In the genomic region with DNA sequence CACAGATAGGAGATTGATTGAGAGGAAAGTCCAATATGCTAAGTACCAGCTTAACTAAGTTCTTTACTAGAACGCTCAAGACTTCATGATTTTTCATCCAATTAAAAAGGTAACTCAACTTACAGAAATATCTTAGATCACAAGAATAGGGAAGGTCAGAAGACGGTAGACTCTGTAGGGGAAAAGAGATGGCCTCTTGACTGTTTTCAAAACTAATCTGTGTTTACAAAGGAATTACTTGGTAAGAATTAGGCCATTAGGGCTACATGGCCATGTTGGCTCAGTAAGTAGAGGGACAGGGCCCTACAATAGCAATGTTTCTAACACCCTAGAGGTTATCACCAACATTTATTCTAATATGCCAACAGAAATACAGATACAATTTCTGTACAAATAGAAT, we compare ENCODE assay signal across 1 cellular context.
TF ChIP-seq lines count a peak whose summit lies in the region.

No MANE protein-coding gene starts in this region.

TF ChIP-seq in IMR-90, 13 proteins besides CTCF, POLR2A, EP300 and RAD21 (continued from another document):
- TF ChIP-seq, protein P1, sequence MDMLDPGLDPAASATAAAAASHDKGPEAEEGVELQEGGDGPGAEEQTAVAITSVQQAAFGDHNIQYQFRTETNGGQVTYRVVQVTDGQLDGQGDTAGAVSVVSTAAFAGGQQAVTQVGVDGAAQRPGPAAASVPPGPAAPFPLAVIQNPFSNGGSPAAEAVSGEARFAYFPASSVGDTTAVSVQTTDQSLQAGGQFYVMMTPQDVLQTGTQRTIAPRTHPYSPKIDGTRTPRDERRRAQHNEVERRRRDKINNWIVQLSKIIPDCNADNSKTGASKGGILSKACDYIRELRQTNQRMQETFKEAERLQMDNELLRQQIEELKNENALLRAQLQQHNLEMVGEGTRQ (IDR thresholded peaks at IDR 0.05; ENCODE audit: low read depth, low read length): no peak
- TF ChIP-seq MAFK (IDR thresholded peaks at IDR 0.05; ENCODE audit: low read depth, low read length) (no peak), MAZ (IDR thresholded peaks at IDR 0.05; ENCODE audit: borderline replicate concordance, low read depth, low read length) (no peak), CEBPB (IDR thresholded peaks at IDR 0.05; ENCODE audit: low read depth, low read length) (no peak), NFE2L2 (IDR thresholded peaks at IDR 0.05; ENCODE audit: low read depth, low read length) (no peak), RFX5 (IDR thresholded peaks at IDR 0.05; ENCODE audit: low read depth, low read length) (no peak), MXI1 (IDR thresholded peaks at IDR 0.05; ENCODE audit: borderline replicate concordance, low read depth, low read length) (no peak), RCOR1 (IDR thresholded peaks at IDR 0.05; ENCODE audit: insufficient replicate concordance, low read length) (no peak)
